8 cellular contexts compared by ENCODE assay signal in genomic region chr4:142846729-142847606, GRCh38. TPM values are rescaled to one million over a fixed set of nuclear protein-coding genes. Genes with fewer than 3 reads are reported as not detected.
DNase-seq lines count a peak whose midpoint lies in the region; ATAC-seq and TF ChIP-seq lines count a peak whose summit lies in the region.

No MANE protein-coding gene starts in this region.

- CTCF ChIA-PET in activated CD4-positive, alpha-beta T cell treated with anti-CD3 and anti-CD28 coated beads for 36 hours (lab: Charles Lee), result interaction anchor here (0.6 to 1.9 kb wide), 15 partner anchors 8 to 1869 kb away, joined by 3 to 6 read pairs (median 3); no protein-coding TSS in a partner anchor

- POLR2A ChIA-PET in activated CD4-positive, alpha-beta T cell treated with anti-CD3 and anti-CD28 coated beads for 36 hours (lab: Charles Lee), result no interaction called here

- H3K27me3 Mint-ChIP-seq in activated CD4-positive, alpha-beta T cell treated with anti-CD3 and anti-CD28 coated beads for 36 hours, result peaks cover 6% of the 10 kb centered on the region
- H3K27me3 Mint-ChIP-seq in chondrocyte (ENCODE audit: low read depth), result peaks cover 11% of the 10 kb centered on the region

- peaks cover 15% of the 10 kb centered on the region for H3K4me1 ChIP-seq in Loucy (ENCODE audit: insufficient read depth, low read length, poor library complexity, severe bottlenecking)

- H3K9me2 ChIP-seq in Loucy (replicated peaks; ENCODE audit: low read depth, low read length), result no peaks in the 10 kb centered on the region

- intact Hi-C loops in activated CD4-positive, alpha-beta T cell treated with anti-CD3 and anti-CD28 coated beads for 36 hours (cut with DNase I, micrococcal nuclease), result loop anchor here (1.0 to 10.0 kb wide), 15 partner anchors 30 to 1688 kb away; partner anchors contain the start of genes IL15 (in 1 of the 2) and USP38 (in 1 of the 2)
- intact Hi-C loops in lower leg skin (cut with DNase I; ENCODE audit: low total_unique reads), result loop anchor here (5.0 to 10.0 kb wide), 2 partner anchors 492 to 720 kb away; no protein-coding TSS in a partner anchor

- no peaks in the 10 kb centered on the region for H3F3A ChIP-seq in Loucy (ENCODE audit: low read depth)

- peak overlapping the region; percentile 60 for H3K9ac ChIP-seq in Loucy (ENCODE audit: low read depth, low read length, poor library complexity, severe bottlenecking)

- H3K4me3 Mint-ChIP-seq in activated CD4-positive, alpha-beta T cell treated with anti-CD3 and anti-CD28 coated beads for 36 hours, result peak overlapping the region; percentile 91
- H3K4me3 Mint-ChIP-seq in chondrocyte (ENCODE audit: unreplicated experiment), result peak overlapping the region; percentile 94

- H3K4me3 ChIP-seq in AG09309 (ENCODE audit: control insufficient read depth, low read depth, low read length) (peak overlapping the region; percentile 90), Loucy (ENCODE audit: low read length, poor library complexity, severe bottlenecking) (peak overlapping the region; percentile 80), lower leg skin (ENCODE audit: low read depth, poor library complexity, severe bottlenecking) (peak overlapping the region; percentile 32)

- no peaks in the 10 kb centered on the region for H3K36me3 ChIP-seq in Loucy (ENCODE audit: insufficient read depth, low read length)

- H3K4me1 Mint-ChIP-seq in activated CD4-positive, alpha-beta T cell treated with anti-CD3 and anti-CD28 coated beads for 36 hours, result peaks cover 17% of the 10 kb centered on the region
- peaks cover 8% of the 10 kb centered on the region for H3K4me1 Mint-ChIP-seq in chondrocyte (ENCODE audit: low read depth)

- H3K27ac Mint-ChIP-seq in activated CD4-positive, alpha-beta T cell treated with anti-CD3 and anti-CD28 coated beads for 36 hours, result peak overlapping the region; percentile 85
- H3K27ac Mint-ChIP-seq in chondrocyte (ENCODE audit: unreplicated experiment), result no peak overlapping the region

- TF ChIP-seq POLR2A in lower leg skin (IDR thresholded peaks at IDR 0.05), result no peak

- peak overlapping the region; percentile 91 for H2AFZ ChIP-seq in Loucy (ENCODE audit: low read length)

- no peaks in the 10 kb centered on the region for H3K27me3 ChIP-seq in Loucy (ENCODE audit: insufficient read depth, low read length, poor library complexity, severe bottlenecking)

- no peaks in the 10 kb centered on the region for H4K20me1 ChIP-seq in Loucy (ENCODE audit: insufficient read depth, low read length, poor library complexity, severe bottlenecking)

- no peaks in the 10 kb centered on the region for H3K36me3 Mint-ChIP-seq in activated CD4-positive, alpha-beta T cell treated with anti-CD3 and anti-CD28 coated beads for 36 hours (ENCODE audit: low read depth)
- no peaks in the 10 kb centered on the region for H3K36me3 Mint-ChIP-seq in chondrocyte (ENCODE audit: low read depth)

- H3K9me3 ChIP-seq in Loucy (ENCODE audit: insufficient read depth, low read depth, low read length), result no peaks in the 10 kb centered on the region

- WGBS in lower leg skin, 2 donors, result 6 to 7% methylated on average over 36 to 49 of the region's 50 CpGs

- TF ChIP-seq CTCF in AG09309 (IDR thresholded peaks at IDR 0.05; ENCODE audit: control insufficient read depth, insufficient read depth, low read depth, low read length, missing control alignments) (peak; percentile 25), Loucy (conservative IDR thresholded peaks at IDR 0.05; ENCODE audit: low read length) (peak; percentile 72), chondrocyte (IDR thresholded peaks at IDR 0.05) (peak; percentile 67), lower leg skin (IDR thresholded peaks at IDR 0.05) (no peak)

- peak overlapping the region; percentile 87 for H3K4me2 ChIP-seq in Loucy (ENCODE audit: low read depth, low read length, poor library complexity, severe bottlenecking)

- peak; percentile 61 for ATAC-seq in GM19438 (IDR thresholded peaks at IDR 0.05; ENCODE audit: low read depth, unreplicated experiment)
- ATAC-seq in activated CD4-positive, alpha-beta T cell treated with anti-CD3 and anti-CD28 coated beads for 36 hours, result peak; percentile 82

- H3K9me3 Mint-ChIP-seq in activated CD4-positive, alpha-beta T cell treated with anti-CD3 and anti-CD28 coated beads for 36 hours (ENCODE audit: low read depth), result no peaks in the 10 kb centered on the region
- no peaks in the 10 kb centered on the region for H3K9me3 Mint-ChIP-seq in chondrocyte (ENCODE audit: low read depth)

- no peak for DNase-seq in AG09309 (ENCODE audit: low read depth)
- DNase-seq in activated CD4-positive, alpha-beta T cell treated with anti-CD3 and anti-CD28 coated beads for 36 hours, result peak; percentile 89
- DNase-seq in chondrocyte (ENCODE audit: low spot score), result no peak
- DNase-seq in lower leg skin (ENCODE audit: low spot score in 2 of 2), result peak in 1 of 2 donors; percentile 29
- DNase-seq in stimulated activated CD4-positive, alpha-beta T cell treated with anti-CD3 and anti-CD28 coated beads, TNF-alpha, amount 100 ng/mL, for 48 hours (ENCODE audit: low read depth in 3 of 3), result peak; percentile 52 to 60 (median 53)
- no peak for DNase-seq in DMS114 treated with DMSO at 0.1 percent for 48 hours (lab: John Stamatoyannopoulos, UW; ENCODE audit: unreplicated experiment)

- no peaks in the 10 kb centered on the region for H3K79me2 ChIP-seq in Loucy (ENCODE audit: insufficient read depth, low read length)

RNA-seq across cellular contexts. Expression of gene INPP4B, which starts 0.9 kb away (rescaled TPM):
- 10 to 100 TPM; 66.6 to 70.7 TPM for total RNA-seq in activated CD4-positive, alpha-beta T cell treated with anti-CD3 and anti-CD28 coated beads for 36 hours
- 18.7 to 30.0 TPM (median 29.2 TPM) in 3 replicates for total RNA-seq in chondrocyte
- 10 to 100 TPM in 3 of 4 donors, 1 to 10 TPM in 1; 7.6 to 18.5 (median 17.6) TPM for total RNA-seq in lower leg skin

Comparison
In these comparisons a context has a peak if more than half of its experiments do, and no peak if none do; other contexts are left out.
1. DNase-seq: peak in activated CD4-positive, alpha-beta T cell treated with anti-CD3 and anti-CD28 coated beads for 36 hours (single experiment) and stimulated activated CD4-positive, alpha-beta T cell treated with anti-CD3 and anti-CD28 coated beads, TNF-alpha, amount 100 ng/mL, for 48 hours (3 of 3); none in AG09309 (single experiment), chondrocyte (single experiment) and DMS114 treated with DMSO at 0.1 percent for 48 hours (single experiment).
2. H3K4me3 ChIP-seq: peak in every context shown above with its lines; median percentile 90 in AG09309; 80 in Loucy; 32 in lower leg skin.
3. CTCF ChIP-seq: peak in AG09309 (single experiment), Loucy (single experiment) and chondrocyte (single experiment); none in lower leg skin (0 of 3).